15 cellular contexts compared by ENCODE assay signal in the genomic region with DNA sequence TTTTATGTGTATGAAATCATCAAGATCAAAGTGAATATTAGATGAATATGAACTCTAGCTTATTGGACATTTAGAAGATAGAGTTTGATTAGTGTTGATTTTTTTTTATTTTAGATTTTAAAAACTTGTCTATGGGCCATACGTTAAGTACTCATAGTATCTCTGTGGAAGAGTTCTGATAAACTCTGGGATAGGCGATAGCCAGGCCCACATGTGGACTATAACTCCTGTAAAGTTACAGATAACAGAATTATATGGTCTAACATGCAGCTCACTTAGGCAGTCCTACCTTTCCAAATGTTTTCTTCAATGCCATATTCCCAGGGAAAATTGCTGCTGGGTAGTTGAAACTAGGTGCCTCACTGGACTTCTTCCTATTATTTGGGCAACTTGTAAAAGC. TPM values are rescaled to one million over a fixed set of nuclear protein-coding genes. Genes with fewer than 3 reads are reported as not detected.
DNase-seq lines count a peak whose midpoint lies in the region; ATAC-seq, FAIRE-seq and TF ChIP-seq lines count a peak whose summit lies in the region.
"Had no signal": no experiment of that assay in that cellular context is flagged by ENCODE, and none has a peak within 500 bp of the region (broad histone marks: within the 10 kb centered on the region; RNA-seq: fewer than 3 reads in every experiment).

No MANE protein-coding gene starts in this region.

- DNase-seq in central memory CD8-positive, alpha-beta T cell (ENCODE audit: low spot score in 2 of 2), result no peak
- DNase-seq in left lung (no peak), D721Med (ENCODE audit: insufficient read length, low spot score) (no peak), NCI-H510A (lab: John Stamatoyannopoulos, UW) (no peak), sigmoid colon (no peak)
- no peak for DNase-seq in stimulated activated effector memory CD8-positive, alpha-beta T cell treated with anti-CD3 and anti-CD28 coated beads, Interleukin-12 subunit alpha, Interleukin-12 subunit beta, amount 100 ng/mL, for 72 hours (ENCODE audit: low spot score in 2 of 2)
- DNase-seq: Caco-2; CD8-positive, alpha-beta memory T cell; DMS53; HCEC 1CT; HFFc6 had no signal

- no peak for TF ChIP-seq CTCF in DOHH2 (IDR thresholded peaks at IDR 0.05; ENCODE audit: low read depth, low read length, poor library complexity, severe bottlenecking)
- TF ChIP-seq CTCF in left lung (IDR thresholded peaks at IDR 0.05), result no peak
- no peak for TF ChIP-seq CTCF in D721Med (IDR thresholded peaks at IDR 0.05; ENCODE audit: insufficient read depth, missing control alignments)
- no peak for TF ChIP-seq CTCF in sigmoid colon (IDR thresholded peaks at IDR 0.05)

- H3K4me3 ChIP-seq in DOHH2 (ENCODE audit: low read length), result no peak overlapping the region
- no peak overlapping the region for H3K4me3 ChIP-seq in left lung
- no peak overlapping the region for H3K4me3 ChIP-seq in sigmoid colon

- H3K4me1 ChIP-seq in DOHH2 (ENCODE audit: control insufficient read depth, low read length) (peaks cover 52% of the 10 kb centered on the region), left lung (peaks cover 0 to 69% of the 10 kb centered on the region in 2 donors), sigmoid colon (no peaks in the 10 kb centered on the region)

- H3K36me3 Mint-ChIP-seq in central memory CD8-positive, alpha-beta T cell (ENCODE audit: insufficient read depth), result no peaks in the 10 kb centered on the region
- H3K36me3 Mint-ChIP-seq in stimulated activated effector memory CD8-positive, alpha-beta T cell treated with anti-CD3 and anti-CD28 coated beads, Interleukin-12 subunit alpha, Interleukin-12 subunit beta, amount 100 ng/mL, for 72 hours, result no peaks in the 10 kb centered on the region
- H3K36me3 Mint-ChIP-seq: CD8-positive, alpha-beta memory T cell had no signal

- H3K27me3 ChIP-seq in DOHH2 (ENCODE audit: control insufficient read depth, low read length) (no peaks in the 10 kb centered on the region), left lung (no peaks in the 10 kb centered on the region), sigmoid colon (no peaks in the 10 kb centered on the region)

- H3K9me3 ChIP-seq in DOHH2 (ENCODE audit: control insufficient read depth, insufficient read depth, low read length) (no peaks in the 10 kb centered on the region), left lung (no peaks in the 10 kb centered on the region), sigmoid colon (no peaks in the 10 kb centered on the region)
- H3K9me3 ChIP-seq: Caco-2 had no signal

- H3K79me2 ChIP-seq in DOHH2 (ENCODE audit: control insufficient read depth, low read length), result peaks cover 64% of the 10 kb centered on the region

- H3K9me2 ChIP-seq in DOHH2 (replicated peaks; ENCODE audit: control insufficient read depth, low read length), result no peaks in the 10 kb centered on the region

- H3K27ac Mint-ChIP-seq in central memory CD8-positive, alpha-beta T cell (ENCODE audit: low read depth), result peak overlapping the region; percentile 94
- peak overlapping the region; percentile 91 for H3K27ac Mint-ChIP-seq in stimulated activated effector memory CD8-positive, alpha-beta T cell treated with anti-CD3 and anti-CD28 coated beads, Interleukin-12 subunit alpha, Interleukin-12 subunit beta, amount 100 ng/mL, for 72 hours
- H3K27ac Mint-ChIP-seq: HFFc6 had no signal

- WGBS in sigmoid colon, 2 donors, result 94 to 98% methylated on average over 2 of the region's 2 CpGs

- intact Hi-C loops in left lung (cut with DNase I) (no loop called here), sigmoid colon (cut with DNase I) (no loop called here)

- H3K27ac ChIP-seq in DOHH2 (ENCODE audit: low read depth, low read length) (no peak overlapping the region), left lung (peak overlapping the region; percentile 78 to 94), sigmoid colon (no peak overlapping the region)

- no peaks in the 10 kb centered on the region for H4K20me1 ChIP-seq in DOHH2 (ENCODE audit: control insufficient read depth, insufficient read depth, low read depth, low read length)

- H3K36me3 ChIP-seq in DOHH2 (ENCODE audit: control insufficient read depth, low read length) (peaks cover 10% of the 10 kb centered on the region), left lung (no peaks in the 10 kb centered on the region), sigmoid colon (no peaks in the 10 kb centered on the region)

- no peaks in the 10 kb centered on the region for H3K27me3 Mint-ChIP-seq in central memory CD8-positive, alpha-beta T cell
- H3K27me3 Mint-ChIP-seq: B cell; CD8-positive, alpha-beta memory T cell had no signal

- H3K9me3 Mint-ChIP-seq in central memory CD8-positive, alpha-beta T cell, result no peaks in the 10 kb centered on the region
- H3K9me3 Mint-ChIP-seq in stimulated activated effector memory CD8-positive, alpha-beta T cell treated with anti-CD3 and anti-CD28 coated beads, Interleukin-12 subunit alpha, Interleukin-12 subunit beta, amount 100 ng/mL, for 72 hours, result no peaks in the 10 kb centered on the region
- H3K9me3 Mint-ChIP-seq: CD14-positive monocyte; CD8-positive, alpha-beta memory T cell; HFFc6 had no signal

- no peak for FAIRE-seq in D721Med (lab: Jason Lieb, UNC)
- FAIRE-seq: A204.1 had no signal

- peaks cover 14% of the 10 kb centered on the region for H3K4me1 Mint-ChIP-seq in central memory CD8-positive, alpha-beta T cell
- peaks cover 15% of the 10 kb centered on the region for H3K4me1 Mint-ChIP-seq in stimulated activated effector memory CD8-positive, alpha-beta T cell treated with anti-CD3 and anti-CD28 coated beads, Interleukin-12 subunit alpha, Interleukin-12 subunit beta, amount 100 ng/mL, for 72 hours

- TF ChIP-seq EP300 in sigmoid colon (IDR thresholded peaks at IDR 0.05), result no peak

- peaks cover 11% of the 10 kb centered on the region for H3F3A ChIP-seq in DOHH2 (ENCODE audit: control insufficient read depth, insufficient read depth)

- no peak for ATAC-seq in central memory CD8-positive, alpha-beta T cell (replicated peaks; ENCODE audit: extremely low read depth, poor library complexity, severe bottlenecking)
- no peak for ATAC-seq in left lung
- no peak for ATAC-seq in stimulated activated effector memory CD8-positive, alpha-beta T cell treated with anti-CD3 and anti-CD28 coated beads, Interleukin-12 subunit alpha, Interleukin-12 subunit beta, amount 100 ng/mL, for 72 hours

- peak overlapping the region; percentile 89; the same call in 1 of the 2 replicates for H3K4me2 ChIP-seq in DOHH2 (ENCODE audit: low read length)

- TF ChIP-seq POLR2A in sigmoid colon (IDR thresholded peaks at IDR 0.05), result no peak

- no peak overlapping the region for H3K4me3 Mint-ChIP-seq in central memory CD8-positive, alpha-beta T cell
- H3K4me3 Mint-ChIP-seq in stimulated activated effector memory CD8-positive, alpha-beta T cell treated with anti-CD3 and anti-CD28 coated beads, Interleukin-12 subunit alpha, Interleukin-12 subunit beta, amount 100 ng/mL, for 72 hours, result peak overlapping the region; percentile 29
- H3K4me3 Mint-ChIP-seq: HFFc6 had no signal

RNA-seq across cellular contexts. Expression of gene SLC31A1, which starts 10.4 kb away (rescaled TPM):
- 10 to 100 TPM; 34.7 to 45.0 TPM for total RNA-seq in left lung
- total RNA-seq in sigmoid colon, result 1 to 10 TPM; 7.1 to 9.6 (median 8.6) TPM
- polyA plus RNA-seq in sigmoid colon, result 10 to 100 TPM in 2 of 3 donors, 1 to 10 TPM in 1; 4.2 to 28.0 (median 12.0) TPM

RNA-seq across cellular contexts. Expression of gene FKBP15, which starts 10.6 kb away (rescaled TPM):
- 10 to 100 TPM; 35.7 to 55.3 TPM for total RNA-seq in left lung
- 10 to 100 TPM; 18.8 to 22.5 (median 20.9) TPM for total RNA-seq in sigmoid colon
- polyA plus RNA-seq in sigmoid colon, result 10 to 100 TPM in 1 of 3 donors, 1 to 10 TPM in 2; 7.2 to 16.5 (median 9.5) TPM

RNA-seq across cellular contexts. Expression of gene CDC26, which starts 43.7 kb away (rescaled TPM):
- total RNA-seq in left lung (10 to 100 TPM; 27.8 to 32.7 TPM), sigmoid colon (10 to 100 TPM; 57.1 to 71.7 (median 66.2) TPM)
- 10 to 100 TPM; 33.8 to 74.5 (median 64.5) TPM for polyA plus RNA-seq in sigmoid colon

RNA-seq across cellular contexts. Expression of gene PRPF4, which starts 43.8 kb away (rescaled TPM):
- total RNA-seq in left lung (10 to 100 TPM; 16.6 to 22.4 TPM), sigmoid colon (10 to 100 TPM; 12.7 to 21.4 (median 14.1) TPM)
- polyA plus RNA-seq in sigmoid colon, result 10 to 100 TPM in 1 of 3 donors, 1 to 10 TPM in 2; 7.9 to 15.5 (median 9.0) TPM

Comparison
In these comparisons a context has a peak if more than half of its experiments do, and no peak if none do; other contexts are left out.
1. H3K27ac ChIP-seq: peak in left lung (2 of 2); none in DOHH2 (single experiment) and sigmoid colon (0 of 4).